Comparison of ENCODE assay signal across 9 cellular contexts in the genomic region with DNA sequence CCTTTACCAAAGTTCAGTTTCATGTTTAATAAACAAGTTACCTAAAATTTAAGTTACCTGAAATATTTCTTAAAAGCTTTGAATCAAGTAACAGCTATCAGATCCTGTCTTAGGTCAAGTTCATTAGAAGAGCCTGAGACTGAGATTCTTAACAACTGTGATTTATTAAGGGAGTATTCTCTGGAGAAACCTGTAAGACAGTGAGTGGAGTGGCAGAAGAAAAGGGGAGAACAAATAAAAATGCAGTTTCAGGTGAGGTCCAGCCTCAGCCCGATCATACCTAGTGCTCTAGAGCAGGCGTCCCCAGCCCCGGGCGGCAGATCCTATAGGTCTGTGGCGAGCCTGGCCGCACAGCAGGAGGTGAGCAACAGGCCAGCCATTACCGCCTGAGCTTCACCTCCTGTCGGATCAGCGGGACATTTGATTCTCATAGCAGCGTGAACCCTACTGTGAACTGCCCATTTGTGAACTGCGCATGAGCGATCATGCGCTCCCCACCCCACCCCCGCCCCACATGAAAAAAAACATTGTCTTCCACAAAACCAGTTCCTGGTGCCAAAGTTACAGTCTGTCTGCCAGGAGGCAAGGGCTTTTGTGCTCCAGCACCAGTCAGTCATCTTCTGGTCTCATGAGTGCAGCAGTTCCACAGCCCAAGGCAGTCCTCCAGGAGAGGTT. TPM values are rescaled to one million over a fixed set of nuclear protein-coding genes. Genes with fewer than 3 reads are reported as not detected.
DNase-seq lines count a peak whose midpoint lies in the region; ATAC-seq and TF ChIP-seq lines count a peak whose summit lies in the region.
"Had no signal": no experiment of that assay in that cellular context is flagged by ENCODE, and none has a peak within 500 bp of the region (broad histone marks: within the 10 kb centered on the region; RNA-seq: fewer than 3 reads in every experiment).

No MANE protein-coding gene starts in this region.

- H2BK5ac ChIP-seq in mesenchymal stem cell (ENCODE audit: low read depth, low read length, poor library complexity, severe bottlenecking) = no peak overlapping the region

- 25% methylated on average over 14 of the region's 14 CpGs for WGBS in mesenchymal stem cell

- no peak overlapping the region for H2AFZ ChIP-seq in mesenchymal stem cell (ENCODE audit: low read depth, low read length)

- H2BK15ac ChIP-seq in mesenchymal stem cell (ENCODE audit: low read depth, poor library complexity, severe bottlenecking) = no peak overlapping the region

- H4K91ac ChIP-seq in mesenchymal stem cell (ENCODE audit: low read length) = no peak overlapping the region

- intact Hi-C loops in vagina (cut with DNase I) = no loop called here

- H2BK120ac ChIP-seq in mesenchymal stem cell (ENCODE audit: low read depth, low read length) = peak overlapping the region; percentile 19

- H4K8ac ChIP-seq in mesenchymal stem cell (ENCODE audit: low read length) = no peak overlapping the region

- H3K9ac ChIP-seq in mesenchymal stem cell (ENCODE audit: low read length) = no peak overlapping the region

- DNase-seq in COLO668 (lab: John Stamatoyannopoulos, UW; ENCODE audit: unreplicated experiment) (peak; percentile 25), NCI-H1105 treated with DMSO at 0.1 percent for 48 hours (lab: John Stamatoyannopoulos, UW) (peak; percentile 57), brain pericyte (ENCODE audit: low read depth, low spot score) (peak; percentile 22), mesenchymal stem cell (no peak), HCEC 1CT (no peak), vagina (ENCODE audit: extremely low spot score in 2 of 2) (no peak)
- DNase-seq: Karpas-422 had no signal

- H3K23ac ChIP-seq in mesenchymal stem cell (ENCODE audit: low read length in 2 of 2) = no peak overlapping the region

- H3K79me1 ChIP-seq in mesenchymal stem cell (replicated peaks; ENCODE audit: low read length, poor library complexity, severe bottlenecking) = no peaks in the 10 kb centered on the region

- no peak for TF ChIP-seq CTCF in vagina (IDR thresholded peaks at IDR 0.05)

- peak overlapping the region in 1 of 2 experiments; percentile 32 for H3K4me3 ChIP-seq in mesenchymal stem cell (ENCODE audit: insufficient read depth in 1 of 2, low read depth in 1 of 2, low read length in 2 of 2)
- no peak overlapping the region for H3K4me3 ChIP-seq in vagina

- H3K14ac ChIP-seq in mesenchymal stem cell (ENCODE audit: low read length in 2 of 2) = no peak overlapping the region

- TF ChIP-seq POLR2A in vagina (IDR thresholded peaks at IDR 0.05) = no peak

- no peaks in the 10 kb centered on the region for H3K9me3 ChIP-seq in mesenchymal stem cell (ENCODE audit: control insufficient read depth, low read length)
- H3K9me3 ChIP-seq in vagina = no peaks in the 10 kb centered on the region

- H3K4me2 ChIP-seq in mesenchymal stem cell (ENCODE audit: low read length, poor library complexity, severe bottlenecking) = peak overlapping the region; percentile 87

- H3K36me3 ChIP-seq in mesenchymal stem cell (ENCODE audit: control insufficient read depth in 1 of 2, insufficient read depth in 2 of 2, low read depth in 1 of 2, low read length in 2 of 2) (no peaks in the 10 kb centered on the region), vagina (no peaks in the 10 kb centered on the region)

- peak overlapping the region in 1 of 2 experiments; percentile 12 for H3K18ac ChIP-seq in mesenchymal stem cell (ENCODE audit: low read depth in 1 of 2, low read length in 2 of 2)

- H3K27ac ChIP-seq in mesenchymal stem cell (ENCODE audit: low read length, poor library complexity, severe bottlenecking) (no peak overlapping the region), vagina (no peak overlapping the region)

- H2BK12ac ChIP-seq in mesenchymal stem cell (ENCODE audit: low read length in 2 of 2) = no peak overlapping the region

- H3K4me1 ChIP-seq in mesenchymal stem cell (ENCODE audit: control insufficient read depth, insufficient read depth, low read depth, low read length) = peaks cover 5% of the 10 kb centered on the region
- H3K4me1 ChIP-seq in vagina = no peaks in the 10 kb centered on the region

- peaks cover 0 to 5% of the 10 kb centered on the region in 2 experiments for H3K27me3 ChIP-seq in mesenchymal stem cell (ENCODE audit: control insufficient read depth in 1 of 2, insufficient read depth in 1 of 2, low read length in 2 of 2)
- no peaks in the 10 kb centered on the region for H3K27me3 ChIP-seq in vagina

- no peak overlapping the region for H2AK5ac ChIP-seq in mesenchymal stem cell (ENCODE audit: low read length, severe bottlenecking)

- H3K4ac ChIP-seq in mesenchymal stem cell (ENCODE audit: low read depth in 1 of 2, low read length in 2 of 2) = no peak overlapping the region

- ATAC-seq in HG03159 (IDR thresholded peaks at IDR 0.05; ENCODE audit: unreplicated experiment) = no peak
- no peak for ATAC-seq in GM18909 (IDR thresholded peaks at IDR 0.05; ENCODE audit: poor library complexity, unreplicated experiment)

RNA-seq across cellular contexts. Expression of gene ADGRB3, which starts 59.2 kb away (rescaled TPM):
- polyA plus RNA-seq in mesenchymal stem cell (2013, experiment 1 of 2) = 0.40 TPM
- polyA plus RNA-seq in mesenchymal stem cell (2013, experiment 2 of 2) = 0.47 TPM
- total RNA-seq in vagina = 2.7 TPM

Comparison
In these comparisons a context has a peak if more than half of its experiments do, and no peak if none do; other contexts are left out.
1. DNase-seq: peak in COLO668 (single experiment), NCI-H1105 treated with DMSO at 0.1 percent for 48 hours (single experiment) and brain pericyte (single experiment); none in mesenchymal stem cell (single experiment), HCEC 1CT (single experiment) and vagina (0 of 2).